In the genomic region with DNA sequence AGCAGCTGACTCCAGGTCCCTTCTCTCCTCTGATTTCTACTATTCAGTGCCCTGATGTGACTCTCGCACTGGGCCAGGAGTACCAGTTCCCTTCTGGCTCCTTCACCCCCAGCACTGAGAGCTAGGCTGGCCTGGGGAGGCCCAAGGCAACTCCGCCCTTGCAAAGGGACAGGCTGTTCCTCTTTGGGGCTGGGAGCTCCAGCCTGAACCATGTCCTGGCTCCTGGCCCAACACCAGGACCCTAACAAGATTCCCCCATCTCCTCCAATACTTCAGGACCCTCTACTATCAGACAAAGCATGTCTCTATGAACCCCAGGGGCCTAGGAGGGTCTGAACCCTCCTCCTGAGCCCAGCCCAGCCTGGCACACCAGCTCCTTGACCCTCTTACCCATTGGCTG, we compare ENCODE assay signal across 15 cellular contexts. TPM values are rescaled to one million over a fixed set of nuclear protein-coding genes. Genes with fewer than 3 reads are reported as not detected.
DNase-seq lines count a peak whose midpoint lies in the region; ATAC-seq, FAIRE-seq and TF ChIP-seq lines count a peak whose summit lies in the region.
"Had no signal": no experiment of that assay in that cellular context is flagged by ENCODE, and none has a peak within 500 bp of the region (broad histone marks: within the 10 kb centered on the region; RNA-seq: fewer than 3 reads in every experiment).

No MANE protein-coding gene starts in this region.

- H3K9me3 ChIP-seq in right lobe of liver (no peaks in the 10 kb centered on the region), HepG2 (ENCODE audit: low read length) (no peaks in the 10 kb centered on the region), ovary (no peaks in the 10 kb centered on the region)
- H3K9me3 ChIP-seq: tibial artery had no signal

- WGBS in right lobe of liver (ENCODE audit: insufficient coverage, low coverage, low lambda C conversion rate, missing lambda C conversion rate), result no CpG with 5 or more reads among the region's 2 CpGs
- no CpG with 5 or more reads among the region's 2 CpGs for WGBS in HepG2 (ENCODE audit: low lambda C conversion rate)
- WGBS in ovary, 3 donors, result 47 to 58% (median 54%) methylated on average over 2 of the region's 2 CpGs

- H3K4me2 ChIP-seq in HepG2 (ENCODE audit: low read depth, low read length), result no peak overlapping the region

- no peak for TF ChIP-seq EP300 in HepG2 (IDR thresholded peaks at IDR 0.05; ENCODE audit: low read depth in 2 of 2, low read length in 2 of 2)
- no peak for TF ChIP-seq EP300 in HepG2 (CRISPR knock-in tag; IDR thresholded peaks at IDR 0.05; ENCODE audit: borderline replicate concordance)
- TF ChIP-seq EP300 in ovary (IDR thresholded peaks at IDR 0.05), result no peak

- DNase-seq in right lobe of liver, result no peak
- DNase-seq in HepG2 (ENCODE audit: low spot score), result no peak
- DNase-seq in fibroblast of gingiva (ENCODE audit: low read depth), result peak; percentile 49
- DNase-seq in ovary, result peak in 3 of 5 donors; percentile 53 to 72 (median 62)
- DNase-seq in RPMI8226, result no peak
- no peak for DNase-seq in AG08395 (ENCODE audit: low spot score)
- no peak for DNase-seq in urothelium cell line (ENCODE audit: low spot score)
- no peak for DNase-seq in epidermal melanocyte (ENCODE audit: insufficient read length, low spot score)
- DNase-seq: activated CD4-positive, alpha-beta T cell treated with anti-CD3 and anti-CD28 coated beads, Interleukin-2, amount 50 U/mL, for 4 hours; mammary epithelial cell; NCI-H1048 had no signal

- H3K9ac ChIP-seq in HepG2 (ENCODE audit: insufficient read depth, low read depth, low read length), result no peak overlapping the region

- POLR2A ChIA-PET in HepG2 (lab: Yijun Ruan, JAX), result interaction anchor here (3.4 kb wide), 1 partner anchor 47 kb away, joined by 12 read pairs; no protein-coding TSS in a partner anchor

- H3K4me1 ChIP-seq in right lobe of liver (no peaks in the 10 kb centered on the region), HepG2 (ENCODE audit: insufficient read depth, low read length) (peaks cover 16% of the 10 kb centered on the region), ovary (ENCODE audit: insufficient read depth) (peaks cover 24% of the 10 kb centered on the region)

- intact Hi-C loops in right lobe of liver (cut with DNase I) (no loop called here), HepG2 (cut with micrococcal nuclease; ENCODE audit: unreplicated experiment) (no loop called here), ovary (cut with DNase I) (no loop called here)

- H3K36me3 ChIP-seq in right lobe of liver, result no peaks in the 10 kb centered on the region
- no peaks in the 10 kb centered on the region for H3K36me3 ChIP-seq in HepG2 (replicated peaks in 1 of 2; ENCODE audit: control insufficient read depth in 1 of 2, insufficient read depth in 2 of 2, low read length in 2 of 2)
- no peaks in the 10 kb centered on the region for H3K36me3 ChIP-seq in ovary
- H3K36me3 ChIP-seq: tibial artery had no signal

- no TSS peak for BruUV-seq in HepG2 (replicated peaks; lab: Mats Ljungman, UMichigan)

- no peaks in the 10 kb centered on the region for H4K20me1 ChIP-seq in HepG2 (ENCODE audit: insufficient read depth, low read length)

- CTCF ChIA-PET in HepG2 (lab: Yijun Ruan, JAX; ENCODE audit: low intra/inter-chr PET ratio, low total read pairs), result no interaction called here

- H3K27ac ChIP-seq in right lobe of liver, result no peak overlapping the region
- no peak overlapping the region for H3K27ac ChIP-seq in HepG2 (ENCODE audit: extremely low read length, insufficient read depth, low read length)
- H3K27ac ChIP-seq in ovary, result peak overlapping the region in 1 of 2 donors; percentile 53
- H3K27ac ChIP-seq: tibial artery had no signal

- no peaks in the 10 kb centered on the region for H3K27me3 ChIP-seq in right lobe of liver
- H3K27me3 ChIP-seq in HepG2 (ENCODE audit: control insufficient read depth in 1 of 2, insufficient read depth in 2 of 2, low read length in 2 of 2), result peaks cover 7 to 54% of the 10 kb centered on the region in 2 experiments; a peak in 4 of 5 replicates
- H3K27me3 ChIP-seq in ovary, result no peaks in the 10 kb centered on the region

- no peak for TF ChIP-seq RAD21 in HepG2 (CRISPR knock-in tag; IDR thresholded peaks at IDR 0.05)

- TF ChIP-seq CTCF in right lobe of liver (IDR thresholded peaks at IDR 0.05) (no peak), HepG2 (CRISPR knock-in tag; IDR thresholded peaks at IDR 0.05) (no peak), ovary (IDR thresholded peaks at IDR 0.05) (no peak)

- TF ChIP-seq POLR2A in right lobe of liver (IDR thresholded peaks at IDR 0.05), result no peak
- no peak for TF ChIP-seq POLR2A in HepG2 (IDR thresholded peaks at IDR 0.05; ENCODE audit: insufficient read depth in 1 of 2, low read depth in 2 of 2, low read length in 2 of 2)
- no peak for TF ChIP-seq POLR2A in ovary (IDR thresholded peaks at IDR 0.05)

- no peaks in the 10 kb centered on the region for H3K79me2 ChIP-seq in HepG2 (ENCODE audit: insufficient read depth, low read length)

- H2AFZ ChIP-seq in HepG2 (ENCODE audit: low read length), result no peak overlapping the region

- ATAC-seq in right lobe of liver, result peak in 3 of 4 donors; percentile 6 to 26 (median 6)
- no peak for ATAC-seq in HepG2

- H3K4me3 ChIP-seq in right lobe of liver (no peak overlapping the region), HepG2 (replicated peaks in 1 of 3; ENCODE audit: insufficient read depth in 1 of 3, low read depth in 2 of 3, low read length in 3 of 3) (no peak overlapping the region), ovary (no peak overlapping the region)
- H3K4me3 ChIP-seq: tibial artery had no signal

- FAIRE-seq in HepG2 (lab: Jason Lieb, UNC) (no peak), urothelium cell line (lab: Jason Lieb, UNC) (no peak)
- FAIRE-seq: D721Med, GM18507 had no signal

- in situ Hi-C loops in HepG2 (cut with HindIII; ENCODE audit: extremely low pct_ligation_motif_present, low pct_unique_long_range_greater_than_20kb), result no loop called here

TF ChIP-seq in HepG2, 621 proteins besides CTCF, POLR2A, EP300 and RAD21 (continues in another document):
- TF ChIP-seq ZNF121 (CRISPR knock-in tag; IDR thresholded peaks at IDR 0.05), result no peak
- no peak for TF ChIP-seq KLF6 (CRISPR knock-in tag; IDR thresholded peaks at IDR 0.05)
- TF ChIP-seq PHF8 (CRISPR knock-in tag; IDR thresholded peaks at IDR 0.05), result no peak
- TF ChIP-seq ZNF253 (CRISPR knock-in tag; IDR thresholded peaks at IDR 0.05; ENCODE audit: borderline replicate concordance), result no peak

RNA-seq across cellular contexts. Expression of gene CREB3L1, which starts 12.6 kb away (rescaled TPM):
- total RNA-seq in right lobe of liver, result under 1 TPM; 0.07 to 0.37 (median 0.24) TPM
- total RNA-seq in HepG2 (2016; rRNA removed; fragmentation: Illumina TruSeq; extraction: Trizol), result not detected in 2 replicates
- not detected in 2 replicates for total RNA-seq in HepG2 (2016; cell fraction: cytosol; rRNA removed; fragmentation: Illumina TruSeq; extraction: Trizol; ENCODE audit: low read depth)
- not detected in 2 replicates for total RNA-seq in HepG2 (2016; cell fraction: insoluble cytoplasmic fraction; rRNA removed; fragmentation: Illumina TruSeq; extraction: Trizol)
- not detected in 2 replicates for total RNA-seq in HepG2 (2016; cell fraction: membrane; rRNA removed; fragmentation: Illumina TruSeq; extraction: Trizol)
- total RNA-seq in HepG2 (2016; cell fraction: nucleus; rRNA removed; fragmentation: Illumina TruSeq; extraction: Trizol), result not detected in 2 replicates
- not detected in 2 replicates for polyA plus RNA-seq in HepG2 (2011; rRNA removed)
- not detected in 2 replicates for polyA plus RNA-seq in HepG2 (2011; cell fraction: cytosol; rRNA removed)
- polyA plus RNA-seq in HepG2 (2011; cell fraction: nucleus; rRNA removed), result not detected in 2 replicates
- 0.04 TPM in 1 of 2 replicates, not detected in the other for polyA plus RNA-seq in HepG2 (2012)
- not detected in 2 replicates for polyA plus RNA-seq in HepG2 (2016; cell fraction: cytosol; fragmentation: Illumina TruSeq; extraction: Trizol; ENCODE audit: low read depth)
- polyA plus RNA-seq in HepG2 (2016; cell fraction: insoluble cytoplasmic fraction; fragmentation: Illumina TruSeq; extraction: Trizol; ENCODE audit: low read depth), result not detected in 2 replicates
- polyA plus RNA-seq in HepG2 (2016; cell fraction: membrane; fragmentation: Illumina TruSeq; extraction: Trizol; ENCODE audit: low read depth), result 0.13 TPM in 1 of 2 replicates, not detected in the other
- polyA plus RNA-seq in HepG2 (2016; cell fraction: nucleus; fragmentation: Illumina TruSeq; extraction: Trizol; ENCODE audit: insufficient read depth, low read depth), result not detected in 2 replicates
- polyA minus RNA-seq in HepG2 (2011; rRNA and poly(A)+ RNA removed; ENCODE audit: low replicate concordance), result 0.12 and 1.6 TPM in 2 replicates
- polyA minus RNA-seq in HepG2 (2011; cell fraction: cytosol; rRNA and poly(A)+ RNA removed), result not detected in 2 replicates
- polyA minus RNA-seq in HepG2 (2011; cell fraction: nucleus; rRNA and poly(A)+ RNA removed), result not detected in 2 replicates
- 10 to 100 TPM in 3 of 7 donors, 1 to 10 TPM in 4; 1.7 to 63.0 (median 5.2) TPM for total RNA-seq in ovary
- 10 to 100 TPM in 1 of 2 donors, 1 to 10 TPM in 1; 7.5 to 25.9 TPM for polyA plus RNA-seq in ovary
- total RNA-seq: SK-MEL-5 had no signal
- polyA plus RNA-seq: mammary epithelial cell had no signal

RNA-seq across cellular contexts. Expression of gene DGKZ, which starts 57.2 kb away (rescaled TPM):
- total RNA-seq in right lobe of liver, result 10 to 100 TPM; 10.7 to 57.9 (median 16.0) TPM
- total RNA-seq in HepG2 (2016; rRNA removed; fragmentation: Illumina TruSeq; extraction: Trizol), result 14.6 and 20.7 TPM in 2 replicates
- total RNA-seq in HepG2 (2016; cell fraction: cytosol; rRNA removed; fragmentation: Illumina TruSeq; extraction: Trizol; ENCODE audit: low read depth), result 11.9 and 13.2 TPM in 2 replicates
- 11.6 and 19.8 TPM in 2 replicates for total RNA-seq in HepG2 (2016; cell fraction: insoluble cytoplasmic fraction; rRNA removed; fragmentation: Illumina TruSeq; extraction: Trizol)
- total RNA-seq in HepG2 (2016; cell fraction: membrane; rRNA removed; fragmentation: Illumina TruSeq; extraction: Trizol), result 26.9 and 29.6 TPM in 2 replicates
- total RNA-seq in HepG2 (2016; cell fraction: nucleus; rRNA removed; fragmentation: Illumina TruSeq; extraction: Trizol), result 18.5 and 22.1 TPM in 2 replicates
- 15.8 and 17.6 TPM in 2 replicates for polyA plus RNA-seq in HepG2 (2011; rRNA removed)
- polyA plus RNA-seq in HepG2 (2011; cell fraction: cytosol; rRNA removed), result 8.8 and 15.2 TPM in 2 replicates
- 108 and 162 TPM in 2 replicates for polyA plus RNA-seq in HepG2 (2011; cell fraction: nucleus; rRNA removed)
- 11.6 and 19.4 TPM in 2 replicates for polyA plus RNA-seq in HepG2 (2012)
- polyA plus RNA-seq in HepG2 (2016; cell fraction: cytosol; fragmentation: Illumina TruSeq; extraction: Trizol; ENCODE audit: low read depth), result 18.6 and 18.8 TPM in 2 replicates
- polyA plus RNA-seq in HepG2 (2016; cell fraction: insoluble cytoplasmic fraction; fragmentation: Illumina TruSeq; extraction: Trizol; ENCODE audit: low read depth), result 21.9 and 30.3 TPM in 2 replicates
- polyA plus RNA-seq in HepG2 (2016; cell fraction: membrane; fragmentation: Illumina TruSeq; extraction: Trizol; ENCODE audit: low read depth), result 44.5 and 49.9 TPM in 2 replicates
- 65.9 and 71.9 TPM in 2 replicates for polyA plus RNA-seq in HepG2 (2016; cell fraction: nucleus; fragmentation: Illumina TruSeq; extraction: Trizol; ENCODE audit: insufficient read depth, low read depth)
- polyA minus RNA-seq in HepG2 (2011; rRNA and poly(A)+ RNA removed; ENCODE audit: low replicate concordance), result 43.2 and 71.9 TPM in 2 replicates
- polyA minus RNA-seq in HepG2 (2011; cell fraction: cytosol; rRNA and poly(A)+ RNA removed), result 12.3 and 14.8 TPM in 2 replicates
- 15.9 and 16.9 TPM in 2 replicates for polyA minus RNA-seq in HepG2 (2011; cell fraction: nucleus; rRNA and poly(A)+ RNA removed)
- total RNA-seq in ovary, result 10 to 100 TPM; 18.8 to 46.0 (median 29.4) TPM
- 10 to 100 TPM in 1 of 2 donors, 1 to 10 TPM in 1; 8.9 to 26.1 TPM for polyA plus RNA-seq in ovary

Comparison
In these comparisons a context has a peak if more than half of its experiments do, and no peak if none do; other contexts are left out.
1. DNase-seq: peak in fibroblast of gingiva (single experiment) and ovary (3 of 5); none in right lobe of liver (0 of 3), HepG2 (single experiment), RPMI8226 (single experiment), AG08395 (single experiment), urothelium cell line (single experiment) and epidermal melanocyte (single experiment).